Comparison of ENCODE assay signal across 1 cellular context in genomic region chr6:98526465-98526864, GRCh38.
TF ChIP-seq lines count a peak whose summit lies in the region.

No MANE protein-coding gene starts in this region.

TF ChIP-seq in H1, 55 proteins besides CTCF, POLR2A, EP300 and RAD21 (continued from another document):
- TF ChIP-seq CHD7 (IDR thresholded peaks at IDR 0.05; ENCODE audit: insufficient replicate concordance, low read length), result no peak
- no peak for TF ChIP-seq RNF2 (IDR thresholded peaks at IDR 0.05; ENCODE audit: borderline replicate concordance, low read depth, low read length, missing control alignments, poor library complexity, severe bottlenecking)
- no peak for TF ChIP-seq USF2 (IDR thresholded peaks at IDR 0.05; ENCODE audit: low read length)
- TF ChIP-seq SP2 (IDR thresholded peaks at IDR 0.05; ENCODE audit: low read length), result no peak
- TF ChIP-seq RFX5 (IDR thresholded peaks at IDR 0.05; ENCODE audit: borderline replicate concordance, low read depth, low read length), result no peak
- no peak for TF ChIP-seq JUND (IDR thresholded peaks at IDR 0.05; ENCODE audit: low read length)
